Comparison of ENCODE assay signal across 1 cellular context in the genomic region with DNA sequence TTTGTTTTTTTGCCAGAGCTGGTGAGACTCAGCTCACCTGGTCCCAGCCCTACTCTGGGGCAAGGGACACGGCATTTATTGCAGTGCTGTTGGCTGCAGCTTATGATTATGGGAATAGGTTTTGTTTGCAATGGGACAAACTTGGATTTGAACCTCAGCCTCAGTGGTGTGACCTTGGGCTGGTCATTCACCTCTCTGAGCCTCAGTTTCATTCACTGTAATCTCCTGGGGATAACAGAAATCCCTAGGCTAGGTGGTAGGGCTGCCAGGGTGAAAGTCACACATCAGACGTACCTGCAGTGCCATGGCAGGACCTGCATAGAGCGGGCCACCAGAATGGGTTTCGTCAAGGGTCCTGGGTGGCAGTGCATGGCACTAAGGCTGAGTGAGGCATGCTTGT.
TF ChIP-seq lines count a peak whose summit lies in the region.

No MANE protein-coding gene starts in this region.

TF ChIP-seq in HCT116, 20 proteins besides CTCF, POLR2A, EP300 and RAD21 (continued from another document):
- TF ChIP-seq, protein P1, sequence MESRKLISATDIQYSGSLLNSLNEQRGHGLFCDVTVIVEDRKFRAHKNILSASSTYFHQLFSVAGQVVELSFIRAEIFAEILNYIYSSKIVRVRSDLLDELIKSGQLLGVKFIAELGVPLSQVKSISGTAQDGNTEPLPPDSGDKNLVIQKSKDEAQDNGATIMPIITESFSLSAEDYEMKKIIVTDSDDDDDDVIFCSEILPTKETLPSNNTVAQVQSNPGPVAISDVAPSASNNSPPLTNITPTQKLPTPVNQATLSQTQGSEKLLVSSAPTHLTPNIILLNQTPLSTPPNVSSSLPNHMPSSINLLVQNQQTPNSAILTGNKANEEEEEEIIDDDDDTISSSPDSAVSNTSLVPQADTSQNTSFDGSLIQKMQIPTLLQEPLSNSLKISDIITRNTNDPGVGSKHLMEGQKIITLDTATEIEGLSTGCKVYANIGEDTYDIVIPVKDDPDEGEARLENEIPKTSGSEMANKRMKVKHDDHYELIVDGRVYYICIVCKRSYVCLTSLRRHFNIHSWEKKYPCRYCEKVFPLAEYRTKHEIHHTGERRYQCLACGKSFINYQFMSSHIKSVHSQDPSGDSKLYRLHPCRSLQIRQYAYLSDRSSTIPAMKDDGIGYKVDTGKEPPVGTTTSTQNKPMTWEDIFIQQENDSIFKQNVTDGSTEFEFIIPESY (IDR thresholded peaks at IDR 0.05; ENCODE audit: extremely low read depth, insufficient replicate concordance, low read length): no peak
- no peak for TF ChIP-seq ZNF274 (IDR thresholded peaks at IDR 0.05; ENCODE audit: low read depth, low read length)
- no peak for TF ChIP-seq EGR1 (IDR thresholded peaks at IDR 0.05; ENCODE audit: low read depth)
- no peak for TF ChIP-seq CEBPB (IDR thresholded peaks at IDR 0.05; ENCODE audit: low read depth)
- TF ChIP-seq SIN3A (IDR thresholded peaks at IDR 0.05; ENCODE audit: low read depth): no peak
- TF ChIP-seq POLR2AphosphoS5 (IDR thresholded peaks at IDR 0.05; ENCODE audit: low read depth, low read length): no peak
- TF ChIP-seq TCF7L2 (IDR thresholded peaks at IDR 0.05; ENCODE audit: borderline replicate concordance, extremely low read depth, insufficient read depth, insufficient read length): no peak
- TF ChIP-seq, protein P2, sequence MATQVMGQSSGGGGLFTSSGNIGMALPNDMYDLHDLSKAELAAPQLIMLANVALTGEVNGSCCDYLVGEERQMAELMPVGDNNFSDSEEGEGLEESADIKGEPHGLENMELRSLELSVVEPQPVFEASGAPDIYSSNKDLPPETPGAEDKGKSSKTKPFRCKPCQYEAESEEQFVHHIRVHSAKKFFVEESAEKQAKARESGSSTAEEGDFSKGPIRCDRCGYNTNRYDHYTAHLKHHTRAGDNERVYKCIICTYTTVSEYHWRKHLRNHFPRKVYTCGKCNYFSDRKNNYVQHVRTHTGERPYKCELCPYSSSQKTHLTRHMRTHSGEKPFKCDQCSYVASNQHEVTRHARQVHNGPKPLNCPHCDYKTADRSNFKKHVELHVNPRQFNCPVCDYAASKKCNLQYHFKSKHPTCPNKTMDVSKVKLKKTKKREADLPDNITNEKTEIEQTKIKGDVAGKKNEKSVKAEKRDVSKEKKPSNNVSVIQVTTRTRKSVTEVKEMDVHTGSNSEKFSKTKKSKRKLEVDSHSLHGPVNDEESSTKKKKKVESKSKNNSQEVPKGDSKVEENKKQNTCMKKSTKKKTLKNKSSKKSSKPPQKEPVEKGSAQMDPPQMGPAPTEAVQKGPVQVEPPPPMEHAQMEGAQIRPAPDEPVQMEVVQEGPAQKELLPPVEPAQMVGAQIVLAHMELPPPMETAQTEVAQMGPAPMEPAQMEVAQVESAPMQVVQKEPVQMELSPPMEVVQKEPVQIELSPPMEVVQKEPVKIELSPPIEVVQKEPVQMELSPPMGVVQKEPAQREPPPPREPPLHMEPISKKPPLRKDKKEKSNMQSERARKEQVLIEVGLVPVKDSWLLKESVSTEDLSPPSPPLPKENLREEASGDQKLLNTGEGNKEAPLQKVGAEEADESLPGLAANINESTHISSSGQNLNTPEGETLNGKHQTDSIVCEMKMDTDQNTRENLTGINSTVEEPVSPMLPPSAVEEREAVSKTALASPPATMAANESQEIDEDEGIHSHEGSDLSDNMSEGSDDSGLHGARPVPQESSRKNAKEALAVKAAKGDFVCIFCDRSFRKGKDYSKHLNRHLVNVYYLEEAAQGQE (IDR thresholded peaks at IDR 0.05; ENCODE audit: low read depth): no peak
- no peak for TF ChIP-seq FOSL1 (IDR thresholded peaks at IDR 0.05; ENCODE audit: low read depth)
- no peak for TF ChIP-seq SP1 (IDR thresholded peaks at IDR 0.05; ENCODE audit: low read depth)
- TF ChIP-seq EZH2phosphoT487 (IDR thresholded peaks at IDR 0.05; ENCODE audit: borderline replicate concordance): no peak
- TF ChIP-seq, protein P3, sequence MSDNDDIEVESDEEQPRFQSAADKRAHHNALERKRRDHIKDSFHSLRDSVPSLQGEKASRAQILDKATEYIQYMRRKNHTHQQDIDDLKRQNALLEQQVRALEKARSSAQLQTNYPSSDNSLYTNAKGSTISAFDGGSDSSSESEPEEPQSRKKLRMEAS (IDR thresholded peaks at IDR 0.05): no peak
- TF ChIP-seq JUND (IDR thresholded peaks at IDR 0.05): no peak
- no peak for TF ChIP-seq SRF (IDR thresholded peaks at IDR 0.05; ENCODE audit: low read depth)
- TF ChIP-seq CBX3 (IDR thresholded peaks at IDR 0.05; ENCODE audit: low read depth): no peak
- TF ChIP-seq YY1 (IDR thresholded peaks at IDR 0.05; ENCODE audit: extremely low read depth, insufficient replicate concordance, low read depth, low read length): no peak
- no peak for TF ChIP-seq ZFX (IDR thresholded peaks at IDR 0.05)
